Comparison of ENCODE assay signal across 17 cellular contexts in the genomic region with DNA sequence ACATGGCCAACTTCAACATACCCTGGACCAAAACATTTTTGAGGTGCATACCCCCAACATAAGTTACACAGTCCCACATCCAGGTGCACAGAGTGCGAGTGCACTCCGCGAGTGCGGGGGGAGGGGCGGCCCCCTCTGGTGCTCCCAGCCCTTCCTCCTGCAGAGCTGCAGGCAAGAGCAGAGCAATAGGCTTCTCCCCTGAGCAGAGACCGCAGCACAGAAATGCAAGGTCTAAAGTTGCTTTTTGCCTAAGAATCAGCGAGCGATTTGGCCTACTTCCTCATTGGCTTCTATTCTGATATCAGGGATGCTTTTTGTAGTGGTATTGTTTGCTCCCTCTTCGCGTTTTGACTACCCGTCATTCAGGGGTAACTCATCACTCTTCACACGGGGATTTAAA.
"Had no signal": no experiment of that assay in that cellular context is flagged by ENCODE, and none has a peak within 500 bp of the region (broad histone marks: within the 10 kb centered on the region; RNA-seq: fewer than 3 reads in every experiment).

No MANE protein-coding gene starts in this region.

- H3K27me3 Mint-ChIP-seq: activated naive CD4-positive, alpha-beta T cell treated with anti-CD3 and anti-CD28 coated beads, Interleukin-2, amount 50 U/mL, for 24 hours; stimulated activated naive CD8-positive, alpha-beta T cell treated with anti-CD3 and anti-CD28 coated beads, Interleukin-15, Interleukin-2, amounts not matched to agents 100 ng/mL and 50 ng/mL, for 24 hours had no signal

- H3K36me3 ChIP-seq: prostate gland had no signal

- ATAC-seq: activated T-cell treated with anti-CD3 and anti-CD28 coated beads, Interleukin-2, amount 50 U/mL, for 4 hours; natural killer cell; right cardiac atrium; T-cell had no signal

- H3K27me3 ChIP-seq: adrenal gland, suprapubic skin had no signal

- H3K4me3 Mint-ChIP-seq: activated naive CD4-positive, alpha-beta T cell treated with anti-CD3 and anti-CD28 coated beads, Interleukin-2, amount 50 U/mL, for 24 hours; activated T-cell treated with anti-CD3 and anti-CD28 coated beads, Interleukin-2, amount 50 U/mL, for 4 hours; immature natural killer cell; natural killer cell; stimulated activated naive CD8-positive, alpha-beta T cell treated with anti-CD3 and anti-CD28 coated beads, Interleukin-15, Interleukin-2, amounts not matched to agents 100 ng/mL and 50 ng/mL, for 24 hours; T-cell had no signal

- H3K27ac Mint-ChIP-seq: activated naive CD4-positive, alpha-beta T cell treated with anti-CD3 and anti-CD28 coated beads, Interleukin-2, amount 50 U/mL, for 24 hours; natural killer cell; stimulated activated naive CD8-positive, alpha-beta T cell treated with anti-CD3 and anti-CD28 coated beads, Interleukin-15, Interleukin-2, amounts not matched to agents 100 ng/mL and 50 ng/mL, for 24 hours; T-cell had no signal

- H3K9me3 ChIP-seq: adrenal gland, prostate gland, suprapubic skin had no signal

- H3K36me3 Mint-ChIP-seq: natural killer cell had no signal

- H3K27ac ChIP-seq: adrenal gland, prostate gland, suprapubic skin had no signal

- H3K4me3 ChIP-seq: adrenal gland, prostate gland, suprapubic skin had no signal

- H3K9me3 Mint-ChIP-seq: activated naive CD4-positive, alpha-beta T cell treated with anti-CD3 and anti-CD28 coated beads, Interleukin-2, amount 50 U/mL, for 24 hours; activated T-cell treated with anti-CD3 and anti-CD28 coated beads, Interleukin-2, amount 50 U/mL, for 4 hours; immature natural killer cell; natural killer cell; stimulated activated naive CD8-positive, alpha-beta T cell treated with anti-CD3 and anti-CD28 coated beads, Interleukin-15, Interleukin-2, amounts not matched to agents 100 ng/mL and 50 ng/mL, for 24 hours; T-cell had no signal

- DNase-seq: activated CD4-positive, alpha-beta T cell treated with anti-CD3 and anti-CD28 coated beads, Interleukin-2, amount 50 U/mL, for 4 hours; activated CD4-positive, CD25-positive, alpha-beta regulatory T cell treated with anti-CD3 and anti-CD28 coated beads, Interleukin-2, amount 50 U/mL, for 72 hours; activated effector memory CD4-positive, alpha-beta T cell treated with anti-CD3 and anti-CD28 coated beads, Interleukin-2, amount 50 U/mL, for 16 hours; activated T-cell treated with anti-CD3 and anti-CD28 coated beads, Interleukin-2, amount 50 U/mL, for 4 hours; immature natural killer cell; mesenchymal stem cell; natural killer cell; right cardiac atrium; small intestine; T-cell; T-helper 9 cell; trophoblast cell had no signal

- H3K4me1 ChIP-seq: adrenal gland, prostate gland, suprapubic skin had no signal
